1 cellular context compared by ENCODE assay signal in genomic region chr3:128490650-128491070, GRCh38.
TF ChIP-seq lines count a peak whose summit lies in the region.

No MANE protein-coding gene starts in this region.

TF ChIP-seq in HCT116, 20 proteins besides CTCF, POLR2A, EP300 and RAD21 (continued from another document):
- no peak for TF ChIP-seq REST (IDR thresholded peaks at IDR 0.05; ENCODE audit: low read depth)
- no peak for TF ChIP-seq SP1 (IDR thresholded peaks at IDR 0.05; ENCODE audit: low read depth)
- TF ChIP-seq CEBPB (IDR thresholded peaks at IDR 0.05; ENCODE audit: low read depth), result no peak
- no peak for TF ChIP-seq ELF1 (IDR thresholded peaks at IDR 0.05; ENCODE audit: borderline replicate concordance, low read depth)
- TF ChIP-seq EZH2 (IDR thresholded peaks at IDR 0.05), result no peak
- no peak for TF ChIP-seq SIN3A (IDR thresholded peaks at IDR 0.05; ENCODE audit: low read depth)
- TF ChIP-seq FOSL1 (IDR thresholded peaks at IDR 0.05; ENCODE audit: low read depth), result no peak
- no peak for TF ChIP-seq ATF3 (IDR thresholded peaks at IDR 0.05)
- no peak for TF ChIP-seq SRF (IDR thresholded peaks at IDR 0.05; ENCODE audit: low read depth)
- TF ChIP-seq ZFX (IDR thresholded peaks at IDR 0.05), result no peak
- no peak for TF ChIP-seq ZNF274 (IDR thresholded peaks at IDR 0.05; ENCODE audit: low read depth, low read length)
- TF ChIP-seq EZH2phosphoT487 (IDR thresholded peaks at IDR 0.05; ENCODE audit: borderline replicate concordance), result no peak
- no peak for TF ChIP-seq ZBTB33 (IDR thresholded peaks at IDR 0.05; ENCODE audit: extremely low read depth, insufficient replicate concordance, low read length)
- TF ChIP-seq JUND (IDR thresholded peaks at IDR 0.05), result no peak
- no peak for TF ChIP-seq POLR2AphosphoS5 (IDR thresholded peaks at IDR 0.05; ENCODE audit: low read depth, low read length)
- TF ChIP-seq EGR1 (IDR thresholded peaks at IDR 0.05; ENCODE audit: low read depth), result no peak
